In the genomic region with DNA sequence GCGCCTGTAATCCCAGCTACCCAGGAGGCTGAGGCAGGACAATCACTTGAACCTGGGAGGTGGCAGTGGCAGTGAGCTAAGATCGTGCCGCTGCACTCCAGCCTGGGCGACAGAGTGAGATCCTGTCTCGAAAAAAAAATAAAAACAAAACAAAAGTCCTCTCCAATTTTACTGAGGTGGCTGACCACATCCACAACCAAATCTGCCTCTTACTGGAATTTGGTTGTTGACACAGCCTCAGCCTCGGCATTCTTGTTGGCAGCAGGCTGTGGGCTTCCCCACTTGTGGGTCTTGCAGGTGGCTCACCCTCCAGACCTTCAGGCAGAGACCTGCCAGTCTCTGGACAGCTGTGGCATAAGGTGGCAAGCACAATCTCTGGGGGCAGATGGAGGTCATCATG, we compare ENCODE assay signal across 3 cellular contexts.
TF ChIP-seq lines count a peak whose summit lies in the region.

No MANE protein-coding gene starts in this region.

TF ChIP-seq in SK-N-SH, 30 proteins besides CTCF, POLR2A, EP300 and RAD21 (continued from another document):
- TF ChIP-seq JUND (IDR thresholded peaks at IDR 0.05), result no peak
- no peak for TF ChIP-seq YY1 (IDR thresholded peaks at IDR 0.05; ENCODE audit: low read depth)
- no peak for TF ChIP-seq MXI1 (IDR thresholded peaks at IDR 0.05; ENCODE audit: low read depth, low read length)
- TF ChIP-seq TAF1 (IDR thresholded peaks at IDR 0.05; ENCODE audit: borderline replicate concordance, low read depth, low read length), result no peak
- no peak for TF ChIP-seq SIN3A (IDR thresholded peaks at IDR 0.05; ENCODE audit: borderline replicate concordance, low read depth, low read length)
- TF ChIP-seq NRF1 (IDR thresholded peaks at IDR 0.05; ENCODE audit: low read depth, low read length), result no peak
- no peak for TF ChIP-seq ELF1 (IDR thresholded peaks at IDR 0.05)
- no peak for TF ChIP-seq RFX5 (IDR thresholded peaks at IDR 0.05; ENCODE audit: low read length)
- TF ChIP-seq TCF12 (IDR thresholded peaks at IDR 0.05), result no peak
- TF ChIP-seq RXRA (IDR thresholded peaks at IDR 0.05; ENCODE audit: borderline replicate concordance, low read depth), result no peak

TF ChIP-seq in SK-N-SH treated with all-trans-retinoic acid at 6 μM for 48 hours, 23 proteins besides CTCF, POLR2A, EP300 and RAD21 (continued from another document):
- TF ChIP-seq, protein P1, sequence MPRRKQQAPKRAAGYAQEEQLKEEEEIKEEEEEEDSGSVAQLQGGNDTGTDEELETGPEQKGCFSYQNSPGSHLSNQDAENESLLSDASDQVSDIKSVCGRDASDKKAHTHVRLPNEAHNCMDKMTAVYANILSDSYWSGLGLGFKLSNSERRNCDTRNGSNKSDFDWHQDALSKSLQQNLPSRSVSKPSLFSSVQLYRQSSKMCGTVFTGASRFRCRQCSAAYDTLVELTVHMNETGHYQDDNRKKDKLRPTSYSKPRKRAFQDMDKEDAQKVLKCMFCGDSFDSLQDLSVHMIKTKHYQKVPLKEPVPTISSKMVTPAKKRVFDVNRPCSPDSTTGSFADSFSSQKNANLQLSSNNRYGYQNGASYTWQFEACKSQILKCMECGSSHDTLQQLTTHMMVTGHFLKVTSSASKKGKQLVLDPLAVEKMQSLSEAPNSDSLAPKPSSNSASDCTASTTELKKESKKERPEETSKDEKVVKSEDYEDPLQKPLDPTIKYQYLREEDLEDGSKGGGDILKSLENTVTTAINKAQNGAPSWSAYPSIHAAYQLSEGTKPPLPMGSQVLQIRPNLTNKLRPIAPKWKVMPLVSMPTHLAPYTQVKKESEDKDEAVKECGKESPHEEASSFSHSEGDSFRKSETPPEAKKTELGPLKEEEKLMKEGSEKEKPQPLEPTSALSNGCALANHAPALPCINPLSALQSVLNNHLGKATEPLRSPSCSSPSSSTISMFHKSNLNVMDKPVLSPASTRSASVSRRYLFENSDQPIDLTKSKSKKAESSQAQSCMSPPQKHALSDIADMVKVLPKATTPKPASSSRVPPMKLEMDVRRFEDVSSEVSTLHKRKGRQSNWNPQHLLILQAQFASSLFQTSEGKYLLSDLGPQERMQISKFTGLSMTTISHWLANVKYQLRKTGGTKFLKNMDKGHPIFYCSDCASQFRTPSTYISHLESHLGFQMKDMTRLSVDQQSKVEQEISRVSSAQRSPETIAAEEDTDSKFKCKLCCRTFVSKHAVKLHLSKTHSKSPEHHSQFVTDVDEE (CRISPR knock-in tag; IDR thresholded peaks at IDR 0.05), result no peak
- TF ChIP-seq ZFP3 (CRISPR knock-in tag; IDR thresholded peaks at IDR 0.05) (no peak), ZC3H10 (CRISPR knock-in tag; IDR thresholded peaks at IDR 0.05) (no peak), ARNTL (CRISPR knock-in tag; IDR thresholded peaks at IDR 0.05; ENCODE audit: borderline replicate concordance, low read depth) (no peak), CSDC2 (CRISPR knock-in tag; IDR thresholded peaks at IDR 0.05) (no peak), ZNF70 (CRISPR knock-in tag; IDR thresholded peaks at IDR 0.05) (no peak)
- TF ChIP-seq, protein P2, sequence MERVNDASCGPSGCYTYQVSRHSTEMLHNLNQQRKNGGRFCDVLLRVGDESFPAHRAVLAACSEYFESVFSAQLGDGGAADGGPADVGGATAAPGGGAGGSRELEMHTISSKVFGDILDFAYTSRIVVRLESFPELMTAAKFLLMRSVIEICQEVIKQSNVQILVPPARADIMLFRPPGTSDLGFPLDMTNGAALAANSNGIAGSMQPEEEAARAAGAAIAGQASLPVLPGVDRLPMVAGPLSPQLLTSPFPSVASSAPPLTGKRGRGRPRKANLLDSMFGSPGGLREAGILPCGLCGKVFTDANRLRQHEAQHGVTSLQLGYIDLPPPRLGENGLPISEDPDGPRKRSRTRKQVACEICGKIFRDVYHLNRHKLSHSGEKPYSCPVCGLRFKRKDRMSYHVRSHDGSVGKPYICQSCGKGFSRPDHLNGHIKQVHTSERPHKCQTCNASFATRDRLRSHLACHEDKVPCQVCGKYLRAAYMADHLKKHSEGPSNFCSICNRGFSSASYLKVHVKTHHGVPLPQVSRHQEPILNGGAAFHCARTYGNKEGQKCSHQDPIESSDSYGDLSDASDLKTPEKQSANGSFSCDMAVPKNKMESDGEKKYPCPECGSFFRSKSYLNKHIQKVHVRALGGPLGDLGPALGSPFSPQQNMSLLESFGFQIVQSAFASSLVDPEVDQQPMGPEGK (CRISPR knock-in tag; IDR thresholded peaks at IDR 0.05; ENCODE audit: borderline replicate concordance), result no peak

TF ChIP-seq in HEK293T, 16 proteins besides CTCF, POLR2A, EP300 and RAD21 (continued from another document):
- TF ChIP-seq, protein P3, sequence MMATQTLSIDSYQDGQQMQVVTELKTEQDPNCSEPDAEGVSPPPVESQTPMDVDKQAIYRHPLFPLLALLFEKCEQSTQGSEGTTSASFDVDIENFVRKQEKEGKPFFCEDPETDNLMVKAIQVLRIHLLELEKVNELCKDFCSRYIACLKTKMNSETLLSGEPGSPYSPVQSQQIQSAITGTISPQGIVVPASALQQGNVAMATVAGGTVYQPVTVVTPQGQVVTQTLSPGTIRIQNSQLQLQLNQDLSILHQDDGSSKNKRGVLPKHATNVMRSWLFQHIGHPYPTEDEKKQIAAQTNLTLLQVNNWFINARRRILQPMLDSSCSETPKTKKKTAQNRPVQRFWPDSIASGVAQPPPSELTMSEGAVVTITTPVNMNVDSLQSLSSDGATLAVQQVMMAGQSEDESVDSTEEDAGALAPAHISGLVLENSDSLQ (IDR thresholded peaks at IDR 0.05), result no peak
